27 cellular contexts compared by ENCODE assay signal in genomic region chr2:208890486-208890885, GRCh38.
"Had no signal": no experiment of that assay in that cellular context is flagged by ENCODE, and none has a peak within 500 bp of the region (broad histone marks: within the 10 kb centered on the region; RNA-seq: fewer than 3 reads in every experiment).

No MANE protein-coding gene starts in this region.

- H2AFZ ChIP-seq: neural progenitor cell, parathyroid adenoma had no signal

- H3K9me3 ChIP-seq: ovary, psoas muscle, thoracic aorta, thyroid gland, tibial nerve, upper lobe of left lung, vagina had no signal

- DNase-seq: natural killer cell; occipital lobe; ovary; posterior cingulate gyrus; psoas muscle; right cardiac atrium; spleen; stimulated activated CD4-positive, alpha-beta T cell treated with anti-CD3 and anti-CD28 coated beads, Interleukin-12 subunit alpha, Interleukin-12 subunit beta, amount 100 ng/mL, for 4 hours; stimulated activated CD4-positive, alpha-beta T cell treated with anti-CD3 and anti-CD28 coated beads, Interleukin-1b, Interleukin-23, amount 100 ng/mL, for 48 hours; stimulated activated CD4-positive, alpha-beta T cell treated with anti-CD3 and anti-CD28 coated beads, Interleukin-4, amount 100 ng/mL, for 1 hour; stimulated activated CD4-positive, alpha-beta T cell treated with anti-CD3 and anti-CD28 coated beads, Interleukin-4, amount 100 ng/mL, for 4 hours; stimulated activated CD8-positive, alpha-beta memory T cell treated with anti-CD3 and anti-CD28 coated beads, Interleukin-4, amount 100 ng/mL, for 48 hours; stimulated activated naive CD4-positive, alpha-beta T cell; stomach; thyroid gland; trophoblast cell; upper lobe of left lung had no signal

- H3K9ac ChIP-seq: neural progenitor cell, parathyroid adenoma had no signal

- FAIRE-seq: urothelium cell line had no signal

- H3K4me3 ChIP-seq: neural progenitor cell, ovary, psoas muscle, skin epidermis, smooth muscle cell, spleen, stomach, thoracic aorta, thyroid gland, tibial nerve, upper lobe of left lung, vagina had no signal

- H3K4me2 ChIP-seq: neural progenitor cell, smooth muscle cell had no signal

- H3K27me3 ChIP-seq: neural progenitor cell, ovary, spleen, stomach, thyroid gland, tibial nerve, upper lobe of left lung, vagina had no signal

- ATAC-seq: natural killer cell; psoas muscle; right cardiac atrium; sciatic nerve; stimulated activated memory B cell treated with anti-CD40 and anti-IgM and Interleukin-4, amounts not matched to agents 10 μg/mL and 1 μg/mL and 100 μg/mL, for 72 hours had no signal

- H3K4me1 ChIP-seq: parathyroid adenoma, psoas muscle, spleen, stomach, thyroid gland, tibial nerve, upper lobe of left lung, vagina had no signal

- H3K36me3 ChIP-seq: neural progenitor cell, ovary, spleen, stomach, thoracic aorta, thyroid gland, tibial nerve, upper lobe of left lung, vagina had no signal

- H3K27ac ChIP-seq: neural progenitor cell, ovary, parathyroid adenoma, psoas muscle, skin epidermis, spleen, stomach, thoracic aorta, thyroid gland, tibial nerve, upper lobe of left lung, vagina had no signal

- H3K79me2 ChIP-seq: parathyroid adenoma had no signal
